32 cellular contexts compared by ENCODE assay signal in the genomic region with DNA sequence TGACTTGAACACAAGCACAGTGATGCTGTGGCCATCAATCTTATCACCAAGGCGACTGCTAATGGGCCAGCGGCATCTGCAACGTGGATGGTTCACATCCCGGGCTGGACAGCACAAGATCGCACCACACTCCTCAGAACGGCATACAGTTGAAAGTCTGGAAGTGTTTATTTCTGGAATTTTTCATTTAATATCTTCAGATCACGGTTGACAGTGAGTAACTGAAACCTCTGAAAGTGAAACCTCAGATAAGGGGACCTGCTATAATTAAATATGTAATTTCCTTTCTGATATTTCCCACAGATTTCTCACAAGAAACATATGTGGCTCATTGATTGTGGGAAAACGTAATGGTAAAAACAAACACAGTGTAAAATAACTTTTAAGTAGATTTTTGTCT.
"Had no signal": no experiment of that assay in that cellular context is flagged by ENCODE, and none has a peak within 500 bp of the region (broad histone marks: within the 10 kb centered on the region; RNA-seq: fewer than 3 reads in every experiment).

No MANE protein-coding gene starts in this region.

- H3K4me3 ChIP-seq: esophagus muscularis mucosa, gastroesophageal sphincter, heart right ventricle, hepatocyte had no signal

- H3K27ac Mint-ChIP-seq: activated CD4-positive, alpha-beta memory T cell treated with anti-CD3 and anti-CD28 coated beads for 36 hours; activated CD4-positive, alpha-beta T cell treated with anti-CD3 and anti-CD28 coated beads for 36 hours; activated CD4-positive, alpha-beta T cell treated with anti-CD3 and anti-CD28 coated beads, Interleukin-2, amount 10 ng/mL, durations not matched to agents 24 days and 14 days; activated CD8-positive, alpha-beta T cell treated with anti-CD3 and anti-CD28 coated beads, Interleukin-2, amount 10 ng/mL, durations not matched to agents 7 days and 5 days; activated naive CD4-positive, alpha-beta T cell treated with anti-CD3 and anti-CD28 coated beads, Interleukin-2, amount 50 U/mL, for 24 hours; activated naive CD8-positive, alpha-beta T cell treated with anti-CD3 and anti-CD28 coated beads for 36 hours; activated T-helper 17 cell treated with anti-CD3 and anti-CD28 coated beads, Interleukin-2, amount 50 U/mL, for 72 hours had no signal

- H3K27me3 Mint-ChIP-seq: activated CD4-positive, alpha-beta memory T cell treated with anti-CD3 and anti-CD28 coated beads for 36 hours; activated CD4-positive, alpha-beta T cell treated with anti-CD3 and anti-CD28 coated beads for 36 hours; activated CD4-positive, alpha-beta T cell treated with anti-CD3 and anti-CD28 coated beads, Interleukin-2, amount 10 ng/mL, durations not matched to agents 24 days and 14 days; activated naive CD4-positive, alpha-beta T cell treated with anti-CD3 and anti-CD28 coated beads, Interleukin-2, amount 50 U/mL, for 24 hours; activated naive CD8-positive, alpha-beta T cell treated with anti-CD3 and anti-CD28 coated beads for 36 hours; activated T-helper 17 cell treated with anti-CD3 and anti-CD28 coated beads, Interleukin-2, amount 50 U/mL, for 72 hours; central memory CD8-positive, alpha-beta T cell; effector memory CD8-positive, alpha-beta T cell had no signal

- H3K9me3 ChIP-seq: esophagus muscularis mucosa, gastroesophageal sphincter, heart right ventricle had no signal

- ATAC-seq: activated CD4-positive, alpha-beta T cell treated with anti-CD3 and anti-CD28 coated beads for 36 hours; activated CD8-positive, alpha-beta T cell treated with anti-CD3 and anti-CD28 coated beads, Interleukin-2, amount 10 ng/mL, durations not matched to agents 7 days and 5 days; activated T-cell treated with anti-CD3 and anti-CD28 coated beads, Interleukin-2, amount 50 U/mL, for 4 hours; activated T-helper 17 cell treated with anti-CD3 and anti-CD28 coated beads, Interleukin-2, amount 50 U/mL, for 72 hours; effector memory CD8-positive, alpha-beta T cell; gastroesophageal sphincter; heart right ventricle had no signal

- FAIRE-seq: astrocyte, bronchial epithelial cell, colon had no signal

- H3K79me2 ChIP-seq: hepatocyte had no signal

- H3K4me1 ChIP-seq: esophagus muscularis mucosa had no signal

- H3K27me3 ChIP-seq: brain microvascular endothelial cell, esophagus muscularis mucosa, gastroesophageal sphincter, heart right ventricle, hepatocyte had no signal

- H3K27ac ChIP-seq: brain microvascular endothelial cell, esophagus muscularis mucosa, gastroesophageal sphincter, heart right ventricle, hepatocyte had no signal

- H2AFZ ChIP-seq: hepatocyte had no signal

- DNase-seq: activated CD4-positive, alpha-beta memory T cell treated with anti-CD3 and anti-CD28 coated beads for 36 hours; activated CD4-positive, alpha-beta T cell treated with anti-CD3 and anti-CD28 coated beads for 36 hours; activated CD4-positive, alpha-beta T cell treated with anti-CD3 and anti-CD28 coated beads, Interleukin-2, amount 10 ng/mL, durations not matched to agents 24 days and 14 days; activated CD4-positive, CD25-positive, alpha-beta regulatory T cell; activated CD4-positive, CD25-positive, alpha-beta regulatory T cell treated with anti-CD3 and anti-CD28 coated beads, Interleukin-2, amount 50 U/mL, for 72 hours; activated CD8-positive, alpha-beta T cell treated with anti-CD3 and anti-CD28 coated beads, Interleukin-2, amount 10 ng/mL, durations not matched to agents 7 days and 5 days; activated effector memory CD4-positive, alpha-beta T cell treated with Interleukin-2 at 50 U/mL for 16 hours; activated gamma-delta T cell treated with Interleukin-2 at 50 U/mL for 16 hours; activated naive CD4-positive, alpha-beta T cell treated with Interleukin-2 at 50 U/mL for 16 hours; activated naive CD8-positive, alpha-beta T cell treated with anti-CD3 and anti-CD28 coated beads for 36 hours; activated T-cell treated with anti-CD3 and anti-CD28 coated beads, Interleukin-2, amount 50 U/mL, for 4 hours; amniotic stem cell; anterior cingulate cortex; brain microvascular endothelial cell; cortex of kidney; dermis blood vessel endothelial cell; effector CD4-positive, alpha-beta T cell; effector memory CD8-positive, alpha-beta T cell; erythroblast; foreskin melanocyte; heart right ventricle; T-helper 1 cell; T-helper 2 cell had no signal

- H3K4me2 ChIP-seq: hepatocyte had no signal

- H3K4me3 Mint-ChIP-seq: activated CD4-positive, alpha-beta memory T cell treated with anti-CD3 and anti-CD28 coated beads for 36 hours; activated CD4-positive, alpha-beta T cell treated with anti-CD3 and anti-CD28 coated beads for 36 hours; activated CD4-positive, alpha-beta T cell treated with anti-CD3 and anti-CD28 coated beads, Interleukin-2, amount 10 ng/mL, durations not matched to agents 24 days and 14 days; activated CD8-positive, alpha-beta T cell treated with anti-CD3 and anti-CD28 coated beads, Interleukin-2, amount 10 ng/mL, durations not matched to agents 7 days and 5 days; activated naive CD4-positive, alpha-beta T cell treated with anti-CD3 and anti-CD28 coated beads, Interleukin-2, amount 50 U/mL, for 24 hours; activated naive CD8-positive, alpha-beta T cell treated with anti-CD3 and anti-CD28 coated beads for 36 hours; activated T-cell treated with anti-CD3 and anti-CD28 coated beads, Interleukin-2, amount 50 U/mL, for 4 hours; activated T-helper 17 cell treated with anti-CD3 and anti-CD28 coated beads, Interleukin-2, amount 50 U/mL, for 72 hours; central memory CD8-positive, alpha-beta T cell; effector memory CD8-positive, alpha-beta T cell had no signal

- H3K9me3 Mint-ChIP-seq: activated CD4-positive, alpha-beta memory T cell treated with anti-CD3 and anti-CD28 coated beads for 36 hours; activated CD4-positive, alpha-beta T cell treated with anti-CD3 and anti-CD28 coated beads, Interleukin-2, amount 10 ng/mL, durations not matched to agents 24 days and 14 days; activated naive CD4-positive, alpha-beta T cell treated with anti-CD3 and anti-CD28 coated beads, Interleukin-2, amount 50 U/mL, for 24 hours; activated naive CD8-positive, alpha-beta T cell treated with anti-CD3 and anti-CD28 coated beads for 36 hours; activated T-cell treated with anti-CD3 and anti-CD28 coated beads, Interleukin-2, amount 50 U/mL, for 4 hours; activated T-helper 17 cell treated with anti-CD3 and anti-CD28 coated beads, Interleukin-2, amount 50 U/mL, for 72 hours; central memory CD8-positive, alpha-beta T cell; effector memory CD8-positive, alpha-beta T cell had no signal
